ENCODE assay signal across 9 cellular contexts in genomic region chr19:1608414-1609391, GRCh38. TPM values are rescaled to one million over a fixed set of nuclear protein-coding genes. Genes with fewer than 3 reads are reported as not detected.
DNase-seq lines count a peak whose midpoint lies in the region; ATAC-seq lines count a peak whose summit lies in the region.
"Had no signal": no experiment of that assay in that cellular context is flagged by ENCODE, and none has a peak within 500 bp of the region (broad histone marks: within the 10 kb centered on the region; RNA-seq: fewer than 3 reads in every experiment).

No MANE protein-coding gene starts in this region.

- H3K9me3 Mint-ChIP-seq in activated naive CD8-positive, alpha-beta T cell treated with anti-CD3 and anti-CD28 coated beads, Interleukin-2, amount 10 ng/mL, durations not matched to agents 7 days and 5 days: no peaks in the 10 kb centered on the region

- POLR2A ChIA-PET in activated naive CD8-positive, alpha-beta T cell treated with anti-CD3 and anti-CD28 coated beads, Interleukin-2, amount 10 ng/mL, durations not matched to agents 7 days and 5 days (lab: Charles Lee): interaction anchor here (0.7 to 6.6 kb wide), 3 partner anchors 15 to 340 kb away, joined by 4 to 56 read pairs (median 12); partner anchors contain the start of genes MBD3 and TCF3

- no peak for ATAC-seq in activated naive CD8-positive, alpha-beta T cell treated with anti-CD3 and anti-CD28 coated beads, Interleukin-2, amount 10 ng/mL, durations not matched to agents 7 days and 5 days (ENCODE audit: low read depth)
- ATAC-seq in GM21360 (IDR thresholded peaks at IDR 0.05; ENCODE audit: unreplicated experiment) (no peak), HG03354 (IDR thresholded peaks at IDR 0.05; ENCODE audit: poor library complexity, severe bottlenecking, unreplicated experiment) (no peak), GM21381 (IDR thresholded peaks at IDR 0.05; ENCODE audit: unreplicated experiment) (no peak)

- H3K4me3 Mint-ChIP-seq in activated naive CD8-positive, alpha-beta T cell treated with anti-CD3 and anti-CD28 coated beads, Interleukin-2, amount 10 ng/mL, durations not matched to agents 7 days and 5 days: peak overlapping the region; percentile 47

- peak overlapping the region; percentile 82 for H3K27ac Mint-ChIP-seq in activated naive CD8-positive, alpha-beta T cell treated with anti-CD3 and anti-CD28 coated beads, Interleukin-2, amount 10 ng/mL, durations not matched to agents 7 days and 5 days

- peaks cover 33% of the 10 kb centered on the region for H3K4me1 Mint-ChIP-seq in activated naive CD8-positive, alpha-beta T cell treated with anti-CD3 and anti-CD28 coated beads, Interleukin-2, amount 10 ng/mL, durations not matched to agents 7 days and 5 days

- H3K36me3 Mint-ChIP-seq in activated naive CD8-positive, alpha-beta T cell treated with anti-CD3 and anti-CD28 coated beads, Interleukin-2, amount 10 ng/mL, durations not matched to agents 7 days and 5 days: peaks cover 4% of the 10 kb centered on the region

- H3K27me3 Mint-ChIP-seq in activated naive CD8-positive, alpha-beta T cell treated with anti-CD3 and anti-CD28 coated beads, Interleukin-2, amount 10 ng/mL, durations not matched to agents 7 days and 5 days: no peaks in the 10 kb centered on the region

- DNase-seq in activated CD4-positive, alpha-beta T cell treated with anti-CD3 and anti-CD28 coated beads for 4 hours: peak; percentile 22 to 27
- no peak for DNase-seq in activated CD4-positive, alpha-beta T cell treated with anti-CD3 and anti-CD28 coated beads, Interleukin-2, amount 50 U/mL, for 4 hours
- DNase-seq in RPMI7951 (ENCODE audit: low read depth): peak; percentile 27
- peak; percentile 51 for DNase-seq in activated naive CD8-positive, alpha-beta T cell treated with anti-CD3 and anti-CD28 coated beads, Interleukin-2, amount 10 ng/mL, durations not matched to agents 7 days and 5 days
- DNase-seq in stimulated activated CD8-positive, alpha-beta memory T cell treated with anti-CD3 and anti-CD28 coated beads, Interleukin-4, amount 100 ng/mL, for 48 hours: peak; percentile 43
- DNase-seq: SHP77 had no signal

RNA-seq across cellular contexts. Expression of gene UQCR11, which starts 3.4 kb away (rescaled TPM):
- 124 and 144 TPM in 2 replicates for total RNA-seq in RPMI7951 (2014; rRNA removed; shearing (Covaris generic))
- 100 to 1,000 TPM; 176 to 181 TPM for total RNA-seq in activated naive CD8-positive, alpha-beta T cell treated with anti-CD3 and anti-CD28 coated beads, Interleukin-2, amount 10 ng/mL, durations not matched to agents 7 days and 5 days

RNA-seq across cellular contexts. Expression of gene MBD3, which starts 16.0 kb away (rescaled TPM):
- total RNA-seq in RPMI7951 (2014; rRNA removed; shearing (Covaris generic)): 55.2 and 63.2 TPM in 2 replicates
- 10 to 100 TPM; 68.9 to 72.7 TPM for total RNA-seq in activated naive CD8-positive, alpha-beta T cell treated with anti-CD3 and anti-CD28 coated beads, Interleukin-2, amount 10 ng/mL, durations not matched to agents 7 days and 5 days

RNA-seq across cellular contexts. Expression of gene MEX3D, which starts 40.6 kb away (rescaled TPM):
- 8.4 and 18.9 TPM in 2 replicates for total RNA-seq in RPMI7951 (2014; rRNA removed; shearing (Covaris generic))
- total RNA-seq in activated naive CD8-positive, alpha-beta T cell treated with anti-CD3 and anti-CD28 coated beads, Interleukin-2, amount 10 ng/mL, durations not matched to agents 7 days and 5 days: 1 to 10 TPM; 7.0 to 7.8 TPM

RNA-seq across cellular contexts. Expression of gene TCF3, which starts 43.7 kb away (rescaled TPM):
- 60.9 and 62.7 TPM in 2 replicates for total RNA-seq in RPMI7951 (2014; rRNA removed; shearing (Covaris generic))
- total RNA-seq in activated naive CD8-positive, alpha-beta T cell treated with anti-CD3 and anti-CD28 coated beads, Interleukin-2, amount 10 ng/mL, durations not matched to agents 7 days and 5 days: 100 to 1,000 TPM; 102 to 109 TPM

Comparison
In these comparisons a context has a peak if more than half of its experiments do, and no peak if none do; other contexts are left out.
1. DNase-seq: peak in activated CD4-positive, alpha-beta T cell treated with anti-CD3 and anti-CD28 coated beads for 4 hours (2 of 2), RPMI7951 (single experiment), activated naive CD8-positive, alpha-beta T cell treated with anti-CD3 and anti-CD28 coated beads, Interleukin-2, amount 10 ng/mL, durations not matched to agents 7 days and 5 days (single experiment) and stimulated activated CD8-positive, alpha-beta memory T cell treated with anti-CD3 and anti-CD28 coated beads, Interleukin-4, amount 100 ng/mL, for 48 hours (single experiment); none in activated CD4-positive, alpha-beta T cell treated with anti-CD3 and anti-CD28 coated beads, Interleukin-2, amount 50 U/mL, for 4 hours (0 of 2).